In genomic region chr6:44073612-44074382, GRCh38 we compare ENCODE assay signal across 1 cellular context.
TF ChIP-seq lines count a peak whose summit lies in the region.

No MANE protein-coding gene starts in this region.

TF ChIP-seq in HepG2, 621 proteins besides CTCF, POLR2A, EP300 and RAD21 (continued from another document and continues in another):
- TF ChIP-seq IRF9 (CRISPR knock-in tag; IDR thresholded peaks at IDR 0.05; ENCODE audit: borderline replicate concordance) (no peak; the same call in 1 of the 2 replicates), GZF1 (CRISPR knock-in tag; IDR thresholded peaks at IDR 0.05) (0 out of 2 replicates have a peak, but pooled peaks have one; percentile 29), JDP2 (CRISPR knock-in tag; IDR thresholded peaks at IDR 0.05; ENCODE audit: borderline replicate concordance) (no peak), THYN1 (CRISPR knock-in tag; IDR thresholded peaks at IDR 0.05; ENCODE audit: borderline replicate concordance, low read depth) (no peak), SP2 (CRISPR knock-in tag; IDR thresholded peaks at IDR 0.05) (no peak), ZNF704 (CRISPR knock-in tag; IDR thresholded peaks at IDR 0.05; ENCODE audit: borderline replicate concordance) (no peak), MATR3 (CRISPR knock-in tag; IDR thresholded peaks at IDR 0.05) (no peak), ZNF350 (CRISPR knock-in tag; IDR thresholded peaks at IDR 0.05; ENCODE audit: borderline replicate concordance, low read depth) (peak; percentile 73; the same call in 1 of the 2 replicates), ZSCAN12 (CRISPR knock-in tag; IDR thresholded peaks at IDR 0.05) (no peak), ZSCAN30 (CRISPR knock-in tag; IDR thresholded peaks at IDR 0.05) (no peak), ZBTB20 (CRISPR knock-in tag; IDR thresholded peaks at IDR 0.05; ENCODE audit: borderline replicate concordance, low read depth) (peak; percentile 20; the same call in 1 of the 2 replicates), FLYWCH1 (CRISPR knock-in tag; IDR thresholded peaks at IDR 0.05) (no peak), NCOR1 (IDR thresholded peaks at IDR 0.05; ENCODE audit: borderline replicate concordance, low read length) (no peak), IRX3 (CRISPR knock-in tag; IDR thresholded peaks at IDR 0.05; ENCODE audit: borderline replicate concordance, low read depth) (peak; percentile 70; the same call in 1 of the 2 replicates), TBP (CRISPR knock-in tag; IDR thresholded peaks at IDR 0.05) (no peak), ZNF674 (CRISPR knock-in tag; IDR thresholded peaks at IDR 0.05; ENCODE audit: low read depth) (no peak), DBP (CRISPR knock-in tag; IDR thresholded peaks at IDR 0.05; ENCODE audit: not compliant biosample characterization) (no peak), RNF2 (conservative IDR thresholded peaks at IDR 0.05; ENCODE audit: low read depth) (no peak), SP5 (CRISPR knock-in tag; IDR thresholded peaks at IDR 0.05; ENCODE audit: borderline replicate concordance, low read depth) (peak; percentile 20), SNAPC4 (CRISPR knock-in tag; IDR thresholded peaks at IDR 0.05) (no peak; the same call in 1 of the 2 replicates), FOXO4 (CRISPR knock-in tag; conservative IDR thresholded peaks at IDR 0.05) (no peak), ZMYM3 (CRISPR knock-in tag; IDR thresholded peaks at IDR 0.05) (no peak), ZNF263 (CRISPR knock-in tag; IDR thresholded peaks at IDR 0.05) (peak; percentile 51; the same call in 1 of the 2 replicates), PRMT3 (CRISPR knock-in tag; IDR thresholded peaks at IDR 0.05; ENCODE audit: borderline replicate concordance, low read depth) (0 out of 2 replicates have a peak, but pooled peaks have one; percentile 65), MAFF (IDR thresholded peaks at IDR 0.05; ENCODE audit: low read depth, low read length) (no peak), ZNF782 (CRISPR knock-in tag; IDR thresholded peaks at IDR 0.05; ENCODE audit: borderline replicate concordance) (no peak), ATF3 (CRISPR knock-in tag; IDR thresholded peaks at IDR 0.05) (peak; percentile 13; the same call in 1 of the 2 replicates), ZNF253 (CRISPR knock-in tag; IDR thresholded peaks at IDR 0.05; ENCODE audit: borderline replicate concordance) (peak; percentile 44; the same call in 1 of the 2 replicates), KLF13 (CRISPR knock-in tag; IDR thresholded peaks at IDR 0.05) (peak; percentile 45; the same call in 1 of the 2 replicates), CEBPG (CRISPR knock-in tag; IDR thresholded peaks at IDR 0.05) (no peak), MTERF4 (CRISPR knock-in tag; IDR thresholded peaks at IDR 0.05) (no peak), HMGXB4 (CRISPR knock-in tag; IDR thresholded peaks at IDR 0.05; ENCODE audit: borderline replicate concordance in 1 of 2, low read depth in 1 of 2) (peak in 1 of 2 experiments; percentile 82; a peak in 2 of 4 replicates), ZNF737 (CRISPR knock-in tag; IDR thresholded peaks at IDR 0.05; ENCODE audit: borderline replicate concordance) (no peak), TOPORS (CRISPR knock-in tag; IDR thresholded peaks at IDR 0.05) (no peak), ELF3 (CRISPR knock-in tag; IDR thresholded peaks at IDR 0.05) (peak; percentile 5; the same call in 1 of the 2 replicates)
- TF ChIP-seq, protein P1, sequence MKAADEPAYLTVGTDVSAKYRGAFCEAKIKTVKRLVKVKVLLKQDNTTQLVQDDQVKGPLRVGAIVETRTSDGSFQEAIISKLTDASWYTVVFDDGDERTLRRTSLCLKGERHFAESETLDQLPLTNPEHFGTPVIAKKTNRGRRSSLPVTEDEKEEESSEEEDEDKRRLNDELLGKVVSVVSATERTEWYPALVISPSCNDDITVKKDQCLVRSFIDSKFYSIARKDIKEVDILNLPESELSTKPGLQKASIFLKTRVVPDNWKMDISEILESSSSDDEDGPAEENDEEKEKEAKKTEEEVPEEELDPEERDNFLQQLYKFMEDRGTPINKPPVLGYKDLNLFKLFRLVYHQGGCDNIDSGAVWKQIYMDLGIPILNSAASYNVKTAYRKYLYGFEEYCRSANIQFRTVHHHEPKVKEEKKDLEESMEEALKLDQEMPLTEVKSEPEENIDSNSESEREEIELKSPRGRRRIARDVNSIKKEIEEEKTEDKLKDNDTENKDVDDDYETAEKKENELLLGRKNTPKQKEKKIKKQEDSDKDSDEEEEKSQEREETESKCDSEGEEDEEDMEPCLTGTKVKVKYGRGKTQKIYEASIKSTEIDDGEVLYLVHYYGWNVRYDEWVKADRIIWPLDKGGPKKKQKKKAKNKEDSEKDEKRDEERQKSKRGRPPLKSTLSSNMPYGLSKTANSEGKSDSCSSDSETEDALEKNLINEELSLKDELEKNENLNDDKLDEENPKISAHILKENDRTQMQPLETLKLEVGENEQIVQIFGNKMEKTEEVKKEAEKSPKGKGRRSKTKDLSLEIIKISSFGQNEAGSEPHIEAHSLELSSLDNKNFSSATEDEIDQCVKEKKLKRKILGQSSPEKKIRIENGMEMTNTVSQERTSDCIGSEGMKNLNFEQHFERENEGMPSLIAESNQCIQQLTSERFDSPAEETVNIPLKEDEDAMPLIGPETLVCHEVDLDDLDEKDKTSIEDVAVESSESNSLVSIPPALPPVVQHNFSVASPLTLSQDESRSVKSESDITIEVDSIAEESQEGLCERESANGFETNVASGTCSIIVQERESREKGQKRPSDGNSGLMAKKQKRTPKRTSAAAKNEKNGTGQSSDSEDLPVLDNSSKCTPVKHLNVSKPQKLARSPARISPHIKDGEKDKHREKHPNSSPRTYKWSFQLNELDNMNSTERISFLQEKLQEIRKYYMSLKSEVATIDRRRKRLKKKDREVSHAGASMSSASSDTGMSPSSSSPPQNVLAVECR (CRISPR knock-in tag; IDR thresholded peaks at IDR 0.05; ENCODE audit: borderline replicate concordance): no peak
- TF ChIP-seq, protein P2, sequence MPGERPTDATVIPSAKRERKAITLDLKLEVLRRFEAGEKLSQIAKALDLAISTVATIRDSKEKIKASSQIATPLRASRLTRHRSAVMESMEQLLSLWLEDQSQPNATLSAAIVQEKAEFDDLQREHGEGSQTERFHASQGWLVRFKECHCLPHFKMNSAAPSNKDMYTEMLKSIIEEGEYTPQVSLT (CRISPR knock-in tag; IDR thresholded peaks at IDR 0.05; ENCODE audit: borderline replicate concordance, low read depth): no peak
- TF ChIP-seq, protein P3, sequence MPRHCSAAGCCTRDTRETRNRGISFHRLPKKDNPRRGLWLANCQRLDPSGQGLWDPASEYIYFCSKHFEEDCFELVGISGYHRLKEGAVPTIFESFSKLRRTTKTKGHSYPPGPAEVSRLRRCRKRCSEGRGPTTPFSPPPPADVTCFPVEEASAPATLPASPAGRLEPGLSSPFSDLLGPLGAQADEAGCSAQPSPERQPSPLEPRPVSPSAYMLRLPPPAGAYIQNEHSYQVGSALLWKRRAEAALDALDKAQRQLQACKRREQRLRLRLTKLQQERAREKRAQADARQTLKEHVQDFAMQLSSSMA (CRISPR knock-in tag; IDR thresholded peaks at IDR 0.05): peak; percentile 77; the same call in 1 of the 2 replicates
- TF ChIP-seq, protein P4, sequence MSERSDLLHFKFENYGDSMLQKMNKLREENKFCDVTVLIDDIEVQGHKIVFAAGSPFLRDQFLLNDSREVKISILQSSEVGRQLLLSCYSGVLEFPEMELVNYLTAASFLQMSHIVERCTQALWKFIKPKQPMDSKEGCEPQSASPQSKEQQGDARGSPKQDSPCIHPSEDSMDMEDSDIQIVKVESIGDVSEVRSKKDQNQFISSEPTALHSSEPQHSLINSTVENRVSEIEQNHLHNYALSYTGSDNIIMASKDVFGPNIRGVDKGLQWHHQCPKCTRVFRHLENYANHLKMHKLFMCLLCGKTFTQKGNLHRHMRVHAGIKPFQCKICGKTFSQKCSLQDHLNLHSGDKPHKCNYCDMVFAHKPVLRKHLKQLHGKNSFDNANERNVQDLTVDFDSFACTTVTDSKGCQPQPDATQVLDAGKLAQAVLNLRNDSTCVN (CRISPR knock-in tag; IDR thresholded peaks at IDR 0.05; ENCODE audit: borderline replicate concordance): no peak
